Comparison of ENCODE assay signal across 13 cellular contexts in genomic region chr1:201310986-201311355, GRCh38. TPM values are rescaled to one million over a fixed set of nuclear protein-coding genes. Genes with fewer than 3 reads are reported as not detected.
DNase-seq lines count a peak whose midpoint lies in the region; ATAC-seq and TF ChIP-seq lines count a peak whose summit lies in the region.
"Had no signal": no experiment of that assay in that cellular context is flagged by ENCODE, and none has a peak within 500 bp of the region (broad histone marks: within the 10 kb centered on the region; RNA-seq: fewer than 3 reads in every experiment).

No MANE protein-coding gene starts in this region.

- no peaks in the 10 kb centered on the region for H3K36me3 ChIP-seq in upper lobe of left lung
- H3K36me3 ChIP-seq: tibial nerve had no signal

- CTCF ChIA-PET in activated naive CD4-positive, alpha-beta T cell treated with anti-CD3 and anti-CD28 coated beads for 36 hours (lab: Charles Lee), result interaction anchor here (0.5 to 1.3 kb wide), 2 partner anchors 13 to 35 kb away, joined by 3 to 5 read pairs; no protein-coding TSS in a partner anchor
- CTCF ChIA-PET in activated naive CD4-positive, alpha-beta T cell treated with anti-CD3 and anti-CD28 coated beads, Interleukin-2, amount 10 ng/mL, durations not matched to agents 7 days and 5 days (lab: Charles Lee), result no interaction called here

- TF ChIP-seq CTCF in epithelial cell of esophagus (IDR thresholded peaks at IDR 0.05; ENCODE audit: insufficient read depth, low read depth, low read length, missing control alignments) (no peak), upper lobe of left lung (IDR thresholded peaks at IDR 0.05) (no peak)

- WGBS in upper lobe of left lung, 2 donors, result 38 to 43% methylated on average over 4 of the region's 4 CpGs

- peaks cover 7% of the 10 kb centered on the region for H3K4me1 Mint-ChIP-seq in activated naive CD4-positive, alpha-beta T cell treated with anti-CD3 and anti-CD28 coated beads for 36 hours (ENCODE audit: low read depth)
- peaks cover 4% of the 10 kb centered on the region for H3K4me1 Mint-ChIP-seq in activated naive CD4-positive, alpha-beta T cell treated with anti-CD3 and anti-CD28 coated beads, Interleukin-2, amount 10 ng/mL, durations not matched to agents 7 days and 5 days
- H3K4me1 Mint-ChIP-seq: activated CD4-positive, alpha-beta memory T cell treated with anti-CD3 and anti-CD28 coated beads, Interleukin-2, amount 10 ng/mL, durations not matched to agents 7 days and 5 days had no signal

- intact Hi-C loops in activated naive CD4-positive, alpha-beta T cell treated with anti-CD3 and anti-CD28 coated beads for 36 hours (cut with micrococcal nuclease), result no loop called here

- no peaks in the 10 kb centered on the region for H3K36me3 Mint-ChIP-seq in activated naive CD4-positive, alpha-beta T cell treated with anti-CD3 and anti-CD28 coated beads for 36 hours (ENCODE audit: low read depth)
- no peaks in the 10 kb centered on the region for H3K36me3 Mint-ChIP-seq in activated naive CD4-positive, alpha-beta T cell treated with anti-CD3 and anti-CD28 coated beads, Interleukin-2, amount 10 ng/mL, durations not matched to agents 7 days and 5 days

- no peaks in the 10 kb centered on the region for H3K9me3 Mint-ChIP-seq in activated naive CD4-positive, alpha-beta T cell treated with anti-CD3 and anti-CD28 coated beads for 36 hours
- no peaks in the 10 kb centered on the region for H3K9me3 Mint-ChIP-seq in activated naive CD4-positive, alpha-beta T cell treated with anti-CD3 and anti-CD28 coated beads, Interleukin-2, amount 10 ng/mL, durations not matched to agents 7 days and 5 days
- H3K9me3 Mint-ChIP-seq: activated CD4-positive, alpha-beta memory T cell treated with anti-CD3 and anti-CD28 coated beads, Interleukin-2, amount 10 ng/mL, durations not matched to agents 7 days and 5 days; GM23338 had no signal

- no peak overlapping the region for H3K27ac Mint-ChIP-seq in activated naive CD4-positive, alpha-beta T cell treated with anti-CD3 and anti-CD28 coated beads for 36 hours
- H3K27ac Mint-ChIP-seq in activated naive CD4-positive, alpha-beta T cell treated with anti-CD3 and anti-CD28 coated beads, Interleukin-2, amount 10 ng/mL, durations not matched to agents 7 days and 5 days, result no peak overlapping the region
- H3K27ac Mint-ChIP-seq: activated CD4-positive, alpha-beta memory T cell treated with anti-CD3 and anti-CD28 coated beads, Interleukin-2, amount 10 ng/mL, durations not matched to agents 7 days and 5 days; GM23338 had no signal

- H3K4me3 ChIP-seq in epithelial cell of esophagus (ENCODE audit: low read length) (no peak overlapping the region), upper lobe of left lung (no peak overlapping the region)
- H3K4me3 ChIP-seq: GM23338, tibial nerve had no signal

- no peak overlapping the region for H3K4me3 Mint-ChIP-seq in activated naive CD4-positive, alpha-beta T cell treated with anti-CD3 and anti-CD28 coated beads for 36 hours
- H3K4me3 Mint-ChIP-seq in activated naive CD4-positive, alpha-beta T cell treated with anti-CD3 and anti-CD28 coated beads, Interleukin-2, amount 10 ng/mL, durations not matched to agents 7 days and 5 days, result no peak overlapping the region
- H3K4me3 Mint-ChIP-seq: activated CD4-positive, alpha-beta memory T cell treated with anti-CD3 and anti-CD28 coated beads, Interleukin-2, amount 10 ng/mL, durations not matched to agents 7 days and 5 days; GM23338 had no signal

- H3K27ac ChIP-seq in upper lobe of left lung, result peak overlapping the region in 3 of 4 donors; percentile 40 to 62 (median 54)
- H3K27ac ChIP-seq: tibial nerve had no signal

- DNase-seq in activated naive CD4-positive, alpha-beta T cell treated with anti-CD3 and anti-CD28 coated beads for 36 hours, result peak; percentile 7
- DNase-seq in activated naive CD4-positive, alpha-beta T cell treated with anti-CD3 and anti-CD28 coated beads, Interleukin-2, amount 10 ng/mL, durations not matched to agents 7 days and 5 days, result no peak
- DNase-seq in NCI-H524 treated with DMSO at 0.1 percent for 48 hours (lab: John Stamatoyannopoulos, UW) (peak; percentile 13), epithelial cell of esophagus (ENCODE audit: low read depth) (peak; percentile 97), upper lobe of left lung (peak in 1 of 2 donors; percentile 28)
- no peak for DNase-seq in stimulated activated CD4-positive, alpha-beta T cell treated with anti-CD3 and anti-CD28 coated beads, Interleukin-12 subunit alpha, Interleukin-12 subunit beta, amount 100 ng/mL, for 4 hours
- DNase-seq: activated CD4-positive, alpha-beta memory T cell treated with anti-CD3 and anti-CD28 coated beads, Interleukin-2, amount 10 ng/mL, durations not matched to agents 7 days and 5 days had no signal

- peak in 1 of 4 donors; percentile 41 for TF ChIP-seq EP300 in upper lobe of left lung (IDR thresholded peaks at IDR 0.05)

- no peak for TF ChIP-seq POLR2A in upper lobe of left lung (IDR thresholded peaks at IDR 0.05)

- peaks cover 41 to 52% (median 47%) of the 10 kb centered on the region in 4 donors for H3K4me1 ChIP-seq in upper lobe of left lung

- no peak for ATAC-seq in upper lobe of left lung (ENCODE audit: low FRiP score in 2 of 2)
- no peak for ATAC-seq in HG02981 (IDR thresholded peaks at IDR 0.05; ENCODE audit: unreplicated experiment)
- no peak for ATAC-seq in GM18873 (IDR thresholded peaks at IDR 0.05; ENCODE audit: low FRiP score, unreplicated experiment)
- ATAC-seq: GM23338 had no signal

- no peaks in the 10 kb centered on the region for H3K9me3 ChIP-seq in upper lobe of left lung
- H3K9me3 ChIP-seq: tibial nerve had no signal

- H3K27me3 Mint-ChIP-seq in activated naive CD4-positive, alpha-beta T cell treated with anti-CD3 and anti-CD28 coated beads for 36 hours (ENCODE audit: low read depth), result peaks cover 7% of the 10 kb centered on the region
- peaks cover 53% of the 10 kb centered on the region for H3K27me3 Mint-ChIP-seq in activated naive CD4-positive, alpha-beta T cell treated with anti-CD3 and anti-CD28 coated beads, Interleukin-2, amount 10 ng/mL, durations not matched to agents 7 days and 5 days

- no peaks in the 10 kb centered on the region for H3K27me3 ChIP-seq in upper lobe of left lung

RNA-seq across cellular contexts. Expression of gene PKP1, which starts 27.7 kb away (rescaled TPM):
- not detected for total RNA-seq in activated naive CD4-positive, alpha-beta T cell treated with anti-CD3 and anti-CD28 coated beads for 36 hours
- total RNA-seq in upper lobe of left lung, result 1 to 10 TPM in 5 of 6 donors, under 1 TPM in 1; 0.86 to 4.9 (median 2.5) TPM
- total RNA-seq: activated CD4-positive, alpha-beta memory T cell treated with anti-CD3 and anti-CD28 coated beads, Interleukin-2, amount 10 ng/mL, durations not matched to agents 7 days and 5 days; mononuclear cell; OCI-LY7 had no signal

Comparison
In these comparisons a context has a peak if more than half of its experiments do, and no peak if none do; other contexts are left out.
1. DNase-seq: peak in activated naive CD4-positive, alpha-beta T cell treated with anti-CD3 and anti-CD28 coated beads for 36 hours (single experiment), NCI-H524 treated with DMSO at 0.1 percent for 48 hours (single experiment) and epithelial cell of esophagus (single experiment); none in activated naive CD4-positive, alpha-beta T cell treated with anti-CD3 and anti-CD28 coated beads, Interleukin-2, amount 10 ng/mL, durations not matched to agents 7 days and 5 days (single experiment) and stimulated activated CD4-positive, alpha-beta T cell treated with anti-CD3 and anti-CD28 coated beads, Interleukin-12 subunit alpha, Interleukin-12 subunit beta, amount 100 ng/mL, for 4 hours (single experiment).